1 cellular context compared by ENCODE assay signal in genomic region chr4:68368566-68369473, GRCh38.
TF ChIP-seq lines count a peak whose summit lies in the region.

No MANE protein-coding gene starts in this region.

TF ChIP-seq in HepG2, 621 proteins besides CTCF, POLR2A, EP300 and RAD21 (continued from another document):
- no peak for TF ChIP-seq MTERF4 (CRISPR knock-in tag; IDR thresholded peaks at IDR 0.05)
- TF ChIP-seq ZNF10 (CRISPR knock-in tag; IDR thresholded peaks at IDR 0.05; ENCODE audit: borderline replicate concordance, low read depth): no peak
- no peak for TF ChIP-seq ZNF496 (CRISPR knock-in tag; IDR thresholded peaks at IDR 0.05; ENCODE audit: insufficient replicate concordance)
- TF ChIP-seq ZNF766 (CRISPR knock-in tag; IDR thresholded peaks at IDR 0.05; ENCODE audit: borderline replicate concordance): no peak
- no peak for TF ChIP-seq ZNF33A (CRISPR knock-in tag; IDR thresholded peaks at IDR 0.05; ENCODE audit: borderline replicate concordance)
- TF ChIP-seq BRCA1 (CRISPR knock-in tag; IDR thresholded peaks at IDR 0.05): no peak
- no peak for TF ChIP-seq NFATC3 (CRISPR knock-in tag; IDR thresholded peaks at IDR 0.05)
- TF ChIP-seq, protein P1, sequence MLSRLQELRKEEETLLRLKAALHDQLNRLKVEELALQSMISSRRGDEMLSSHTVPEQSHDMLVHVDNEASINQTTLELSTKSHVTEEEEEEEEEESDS (CRISPR knock-in tag; IDR thresholded peaks at IDR 0.05; ENCODE audit: borderline replicate concordance): no peak
